In genomic region chr20:61387204-61387958, GRCh38 we compare ENCODE assay signal across 12 cellular contexts.
A peak's percentile ranks its signal among the peaks of the same experiment; 100 is the strongest.
DNase-seq lines count a peak whose midpoint lies in the region; ATAC-seq and TF ChIP-seq lines count a peak whose summit lies in the region.
"Had no signal": no experiment of that assay in that cellular context is flagged by ENCODE, and none has a peak within 500 bp of the region (broad histone marks: within the 10 kb centered on the region; RNA-seq: fewer than 3 reads in every experiment).

No MANE protein-coding gene starts in this region.

- TF ChIP-seq CTCF in fibroblast of the aortic adventitia (IDR thresholded peaks at IDR 0.05; ENCODE audit: insufficient read depth, low read length): no peak

- ATAC-seq in HG03460 (IDR thresholded peaks at IDR 0.05; ENCODE audit: unreplicated experiment): no peak
- ATAC-seq: gastroesophageal sphincter had no signal

- H3K4me3 ChIP-seq in fibroblast of the aortic adventitia (ENCODE audit: low read depth, low read length): peak overlapping the region; percentile 17
- H3K4me3 ChIP-seq: gastroesophageal sphincter, ovary had no signal

- peak; percentile 10 for DNase-seq in activated T-cell treated with anti-CD3 and anti-CD28 coated beads for 48 hours (ENCODE audit: low read depth)
- DNase-seq in activated T-cell treated with anti-CD3 and anti-CD28 coated beads for 4 hours: no peak
- peak; percentile 22 for DNase-seq in NCI-H748 treated with DMSO at 0.1 percent for 48 hours (lab: John Stamatoyannopoulos, UW)
- DNase-seq in fibroblast of the aortic adventitia (ENCODE audit: low read depth): peak; percentile 30
- peak; percentile 31 for DNase-seq in stimulated activated CD8-positive, alpha-beta memory T cell treated with anti-CD3 and anti-CD28 coated beads, Interleukin-4, amount 100 ng/mL, for 48 hours
- DNase-seq in inferior parietal cortex (ENCODE audit: extremely low spot score): no peak
- no peak for DNase-seq in DMS53 treated with DMSO at 0.1 percent for 48 hours (lab: John Stamatoyannopoulos, UW; ENCODE audit: unreplicated experiment)
- DNase-seq: activated T-cell treated with anti-CD3 and anti-CD28 coated beads, Interleukin-2, amount 50 U/mL, for 48 hours; COR-L47; ovary had no signal

Comparison
In these comparisons a context has a peak if more than half of its experiments do, and no peak if none do; other contexts are left out.
1. DNase-seq: peak in activated T-cell treated with anti-CD3 and anti-CD28 coated beads for 48 hours (single experiment), NCI-H748 treated with DMSO at 0.1 percent for 48 hours (single experiment), fibroblast of the aortic adventitia (single experiment) and stimulated activated CD8-positive, alpha-beta memory T cell treated with anti-CD3 and anti-CD28 coated beads, Interleukin-4, amount 100 ng/mL, for 48 hours (single experiment); none in activated T-cell treated with anti-CD3 and anti-CD28 coated beads for 4 hours (single experiment), inferior parietal cortex (single experiment) and DMS53 treated with DMSO at 0.1 percent for 48 hours (single experiment).